23 cellular contexts compared by ENCODE assay signal in the genomic region with DNA sequence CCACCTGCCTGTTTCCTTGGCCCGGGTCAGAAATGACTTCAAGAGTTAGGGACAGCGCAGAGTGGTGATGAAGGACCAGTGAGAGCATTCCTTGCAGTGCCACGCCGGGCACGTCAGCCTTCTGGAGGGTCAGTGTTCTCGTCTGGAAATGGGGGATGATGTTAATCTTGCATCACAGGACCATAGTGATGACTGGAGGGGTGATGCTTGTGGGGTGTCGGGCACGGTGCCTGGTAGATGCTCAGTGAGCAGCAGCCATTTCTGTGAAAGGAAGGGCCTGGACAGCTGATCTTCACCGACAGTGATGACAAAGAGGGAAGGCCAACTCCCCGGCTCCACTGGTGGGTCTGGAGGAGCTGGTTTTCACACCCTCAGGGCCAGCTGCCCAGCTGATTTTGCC. TPM values are rescaled to one million over a fixed set of nuclear protein-coding genes. Genes with fewer than 3 reads are reported as not detected.
DNase-seq lines count a peak whose midpoint lies in the region; ATAC-seq lines count a peak whose summit lies in the region.
"Had no signal": no experiment of that assay in that cellular context is flagged by ENCODE, and none has a peak within 500 bp of the region (broad histone marks: within the 10 kb centered on the region; RNA-seq: fewer than 3 reads in every experiment).

No MANE protein-coding gene starts in this region.

- H3K27me3 Mint-ChIP-seq in stimulated activated memory B cell treated with anti-CD40 and anti-IgM and Interleukin-4, amounts not matched to agents 10 μg/mL and 1 μg/mL and 100 μg/mL, for 72 hours: no peaks in the 10 kb centered on the region

- no peaks in the 10 kb centered on the region for H3K9me3 Mint-ChIP-seq in stimulated activated memory B cell treated with anti-CD40 and anti-IgM and Interleukin-4, amounts not matched to agents 10 μg/mL and 1 μg/mL and 100 μg/mL, for 72 hours
- H3K9me3 Mint-ChIP-seq in activated naive CD4-positive, alpha-beta T cell treated with anti-CD3 and anti-CD28 coated beads, Interleukin-2, amount 50 U/mL, for 72 hours: no peaks in the 10 kb centered on the region
- H3K9me3 Mint-ChIP-seq: CD14-positive monocyte; CD4-positive, alpha-beta memory T cell; CD4-positive, CD25-positive, alpha-beta regulatory T cell; CD8-positive, alpha-beta memory T cell had no signal

- peak; percentile 15 for ATAC-seq in esophagus mucosa
- no peak for ATAC-seq in stimulated activated memory B cell treated with anti-CD40 and anti-IgM and Interleukin-4, amounts not matched to agents 10 μg/mL and 1 μg/mL and 100 μg/mL, for 72 hours
- ATAC-seq in activated naive CD4-positive, alpha-beta T cell treated with anti-CD3 and anti-CD28 coated beads, Interleukin-2, amount 50 U/mL, for 72 hours: no peak
- ATAC-seq: GM12878 had no signal

- H3K4me3 Mint-ChIP-seq in stimulated activated memory B cell treated with anti-CD40 and anti-IgM and Interleukin-4, amounts not matched to agents 10 μg/mL and 1 μg/mL and 100 μg/mL, for 72 hours: no peak overlapping the region
- H3K4me3 Mint-ChIP-seq: CD14-positive monocyte; CD4-positive, alpha-beta memory T cell; CD4-positive, CD25-positive, alpha-beta regulatory T cell; CD8-positive, alpha-beta memory T cell had no signal

- no peaks in the 10 kb centered on the region for H3K36me3 Mint-ChIP-seq in stimulated activated memory B cell treated with anti-CD40 and anti-IgM and Interleukin-4, amounts not matched to agents 10 μg/mL and 1 μg/mL and 100 μg/mL, for 72 hours
- no peaks in the 10 kb centered on the region for H3K36me3 Mint-ChIP-seq in activated naive CD4-positive, alpha-beta T cell treated with anti-CD3 and anti-CD28 coated beads, Interleukin-2, amount 50 U/mL, for 72 hours
- H3K36me3 Mint-ChIP-seq: CD14-positive monocyte; CD4-positive, alpha-beta memory T cell; CD4-positive, CD25-positive, alpha-beta regulatory T cell; CD8-positive, alpha-beta memory T cell had no signal

- peaks cover 53% of the 10 kb centered on the region for H3K4me1 Mint-ChIP-seq in stimulated activated memory B cell treated with anti-CD40 and anti-IgM and Interleukin-4, amounts not matched to agents 10 μg/mL and 1 μg/mL and 100 μg/mL, for 72 hours
- H3K4me1 Mint-ChIP-seq: CD14-positive monocyte had no signal

- peak overlapping the region; percentile 36 for H3K27ac Mint-ChIP-seq in stimulated activated memory B cell treated with anti-CD40 and anti-IgM and Interleukin-4, amounts not matched to agents 10 μg/mL and 1 μg/mL and 100 μg/mL, for 72 hours
- no peak overlapping the region for H3K27ac Mint-ChIP-seq in activated naive CD4-positive, alpha-beta T cell treated with anti-CD3 and anti-CD28 coated beads, Interleukin-2, amount 50 U/mL, for 72 hours
- H3K27ac Mint-ChIP-seq: CD14-positive monocyte; CD4-positive, alpha-beta memory T cell; CD4-positive, CD25-positive, alpha-beta regulatory T cell had no signal

- DNase-seq in mesenteric fat pad (ENCODE audit: low spot score): peak; percentile 85
- no peak for DNase-seq in activated naive CD4-positive, alpha-beta T cell treated with anti-CD3 and anti-CD28 coated beads, Interleukin-2, amount 50 U/mL, for 72 hours (ENCODE audit: low spot score in 2 of 2)
- DNase-seq in amygdala (lab: John Stamatoyannopoulos, UW): no peak
- DNase-seq in cerebellar nuclear complex (lab: John Stamatoyannopoulos, UW): no peak
- DNase-seq: 8988T; ACHN; BE2C; C1 segment of cervical spinal cord; CD4-positive, alpha-beta memory T cell; CD4-positive, CD25-positive, alpha-beta regulatory T cell; CD8-positive, alpha-beta memory T cell; COR-L47; DMS 273 treated with DMSO at 0.1 percent for 48 hours; DMS153; DMS53; DMS79; DND-41; EL; GDM1 had no signal

RNA-seq across cellular contexts. Expression of gene DDX20, which starts 56.2 kb away (rescaled TPM):
- total RNA-seq in esophagus mucosa: 6.1 TPM
- total RNA-seq in mesenteric fat pad: 9.7 TPM
- 10 to 100 TPM; 11.2 to 13.6 TPM for total RNA-seq in activated naive CD4-positive, alpha-beta T cell treated with anti-CD3 and anti-CD28 coated beads, Interleukin-2, amount 50 U/mL, for 72 hours
